In the genomic region with DNA sequence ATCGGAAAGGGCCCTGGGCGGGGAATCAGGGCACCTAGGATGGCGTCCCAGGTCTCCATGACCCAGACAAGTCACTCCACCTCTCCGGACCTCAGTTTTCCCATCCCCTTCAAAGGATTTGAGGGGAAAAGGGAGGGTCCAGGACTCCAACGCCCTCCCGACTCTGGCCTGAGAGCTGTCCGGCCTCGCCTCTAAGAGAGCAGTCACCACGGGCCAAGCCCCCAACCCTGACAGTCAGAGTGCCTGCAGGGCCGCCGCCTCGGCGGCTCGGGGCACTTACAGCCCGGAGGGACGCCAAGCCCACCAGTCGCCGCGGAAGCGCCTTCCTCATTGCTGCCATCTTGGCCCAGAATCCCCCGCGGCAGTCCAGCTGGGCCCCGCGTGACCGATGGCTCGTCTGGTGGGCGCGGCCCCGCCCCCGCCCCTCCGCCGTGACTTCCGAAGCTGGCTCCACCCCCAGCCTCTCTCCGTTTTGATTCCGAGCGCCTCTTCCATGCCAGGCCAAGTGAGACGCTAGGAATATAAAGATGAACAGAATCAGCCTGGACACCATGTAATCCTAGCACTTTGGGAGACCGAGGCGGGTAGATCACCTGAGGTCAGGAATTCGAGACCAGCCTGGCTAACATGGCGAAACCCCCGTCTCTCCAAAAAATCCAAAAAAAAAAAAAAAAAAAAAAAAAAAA, we compare ENCODE assay signal across 8 cellular contexts. TPM values are rescaled to one million over a fixed set of nuclear protein-coding genes. Genes with fewer than 3 reads are reported as not detected.
DNase-seq lines count a peak whose midpoint lies in the region; ATAC-seq and TF ChIP-seq lines count a peak whose summit lies in the region.

A gene (minus strand): TSS at position 354 of the 686 bp plus-strand sequence. CDS start 14 bp downstream, at position 340.

- peak within 1 kb of the TSS; percentile 95 for H4K8ac ChIP-seq in trophoblast cell (ENCODE audit: low read depth, low read length)

- peak within 1 kb of the TSS; percentile 91 for H3K18ac ChIP-seq in trophoblast cell (ENCODE audit: low read length)

- H3K9me3 ChIP-seq in adipocyte (ENCODE audit: control insufficient read depth, low read length) (no peaks in the 10 kb centered on the region), trophoblast cell (ENCODE audit: insufficient read depth, low read depth, low read length) (no peaks in the 10 kb centered on the region), tibial nerve (no peaks in the 10 kb centered on the region)

- POLR2A ChIA-PET in T-cell (lab: Charles Lee) = interaction anchor here (0.5 to 0.8 kb wide), 12 partner anchors 15 to 1817 kb away, joined by 3 to 9 read pairs (median 4); a partner anchor contains a TSS

- WGBS in trophoblast cell (ENCODE audit: extremely low coverage, insufficient coverage, insufficient read length) = no CpG with 5 or more reads among the region's 42 CpGs
- 0% methylated on average over 30 to 38 of the region's 42 CpGs for WGBS in tibial nerve, 2 donors

- peak; percentile 76 to 85 for TF ChIP-seq POLR2A in tibial nerve (IDR thresholded peaks at IDR 0.05)

- peaks cover 3% of the 10 kb centered on the region for H3K79me2 ChIP-seq in trophoblast cell (ENCODE audit: control insufficient read depth, insufficient read depth, low read length, poor library complexity)

- TF ChIP-seq EP300 in tibial nerve (IDR thresholded peaks at IDR 0.05) = peak; percentile 87 to 97

- no peaks in the 10 kb centered on the region for H3K27me3 ChIP-seq in adipocyte (replicated peaks; ENCODE audit: control insufficient read depth, insufficient read depth, low read length)
- H3K27me3 ChIP-seq in trophoblast cell (ENCODE audit: insufficient read depth, low read length) = no peaks in the 10 kb centered on the region
- H3K27me3 ChIP-seq in tibial nerve = no peaks in the 10 kb centered on the region

- peak within 1 kb of the TSS; percentile 64 for H2BK5ac ChIP-seq in trophoblast cell (ENCODE audit: low read depth, low read length, poor library complexity)

- peak within 1 kb of the TSS; percentile 77 for H3K27ac ChIP-seq in trophoblast cell (ENCODE audit: low read depth, low read length)
- peak within 1 kb of the TSS; percentile 93 to 99 (median 96) for H3K27ac ChIP-seq in tibial nerve

- H3K79me1 ChIP-seq in trophoblast cell (ENCODE audit: low read length) = peaks cover 4% of the 10 kb centered on the region

- peak within 1 kb of the TSS; percentile 87 for H3K4me3 ChIP-seq in HFF-Myc (replicated peaks; ENCODE audit: low read depth, low read length)
- H3K4me3 ChIP-seq in adipocyte (ENCODE audit: low read length) = peak within 1 kb of the TSS; percentile 99
- peak within 1 kb of the TSS; percentile 98 for H3K4me3 ChIP-seq in trophoblast cell (ENCODE audit: low read depth, low read length)
- peak within 1 kb of the TSS; percentile 92 to 99 (median 96) for H3K4me3 ChIP-seq in tibial nerve

- H3K4me2 ChIP-seq in trophoblast cell (ENCODE audit: low read length) = peak within 1 kb of the TSS; percentile 85

- no peak for TF ChIP-seq CTCF in HFF-Myc (IDR thresholded peaks at IDR 0.05; ENCODE audit: low read depth, low read length, missing control alignments)
- TF ChIP-seq CTCF in tibial nerve (IDR thresholded peaks at IDR 0.05) = peak in 1 of 5 experiments; percentile 39

- peaks cover 22 to 34% (median 26%) of the 10 kb centered on the region in 3 donors for H3K4me1 Mint-ChIP-seq in T-cell

- peak; percentile 93 to 98 (median 98) for ATAC-seq in T-cell (replicated peaks in 1 of 4)

- peak within 1 kb of the TSS; percentile 71 for H3K4ac ChIP-seq in trophoblast cell (ENCODE audit: low read depth, low read length)

- H2BK120ac ChIP-seq in trophoblast cell (ENCODE audit: insufficient read depth, low read length, poor library complexity) = peak within 1 kb of the TSS; percentile 79

- peak within 1 kb of the TSS; percentile 68 for H2AFZ ChIP-seq in trophoblast cell (ENCODE audit: insufficient read depth, low read length, poor library complexity)

- H3K14ac ChIP-seq in trophoblast cell (ENCODE audit: low read length) = peak within 1 kb of the TSS; percentile 94

- H3K36me3 Mint-ChIP-seq in T-cell = peaks cover 3% of the 10 kb centered on the region

- CTCF ChIA-PET in T-cell (lab: Charles Lee) = interaction anchor here (0.7 to 2.6 kb wide), 4 partner anchors 15 to 341 kb away, joined by 3 to 21 read pairs (median 4); a partner anchor contains a TSS

- peak within 1 kb of the TSS; percentile 42 for H2AK5ac ChIP-seq in trophoblast cell (ENCODE audit: low read length)

- H3K4me1 ChIP-seq in adipocyte (ENCODE audit: control insufficient read depth, insufficient read depth, low read length) = peaks cover 16% of the 10 kb centered on the region
- H3K4me1 ChIP-seq in trophoblast cell (ENCODE audit: control insufficient read depth in 1 of 2, insufficient read depth in 2 of 2, low read length in 2 of 2) = no peaks in the 10 kb centered on the region
- H3K4me1 ChIP-seq in tibial nerve = peaks cover 0 to 11% (median 6%) of the 10 kb centered on the region in 4 donors

- intact Hi-C loops in cardiac septum (cut with DNase I) = loop anchor here (2.0 to 5.0 kb wide), 2 partner anchors 33 to 42 kb away; a partner anchor contains a TSS

- H3K23ac ChIP-seq in trophoblast cell (ENCODE audit: low read length) = peak within 1 kb of the TSS; percentile 91

- no peaks in the 10 kb centered on the region for H3K9me3 Mint-ChIP-seq in T-cell

- no peaks in the 10 kb centered on the region for H3K36me3 ChIP-seq in adipocyte (ENCODE audit: control insufficient read depth, insufficient read depth, low read length, severe bottlenecking)
- H3K36me3 ChIP-seq in trophoblast cell (ENCODE audit: control insufficient read depth in 1 of 2, insufficient read depth in 2 of 2, low read length in 2 of 2) = no peaks in the 10 kb centered on the region
- peaks cover 0 to 1% (median 0%) of the 10 kb centered on the region in 3 donors for H3K36me3 ChIP-seq in tibial nerve

- DNase-seq in GF-D8 (lab: John Stamatoyannopoulos, UW) = peak; percentile 64
- DNase-seq in HFF-Myc (ENCODE audit: extremely low read depth, low read depth) = peak; percentile 52
- peak; percentile 87 for DNase-seq in NCI-H128 (lab: John Stamatoyannopoulos, UW; ENCODE audit: unreplicated experiment)
- DNase-seq in T-cell = peak; percentile 72 to 91 (median 85)
- DNase-seq in adipocyte (ENCODE audit: low read depth) = peak; percentile 97
- DNase-seq in cardiac septum (ENCODE audit: low spot score) = peak; percentile 96
- peak; percentile 91 to 93 for DNase-seq in trophoblast cell
- DNase-seq in tibial nerve (ENCODE audit: low spot score in 2 of 2) = peak; percentile 86 to 87

- peak within 1 kb of the TSS; percentile 93 to 95 (median 94) for H3K4me3 Mint-ChIP-seq in T-cell

- no peak within 1 kb of the TSS for H2BK12ac ChIP-seq in trophoblast cell (ENCODE audit: low read length)

- peak within 1 kb of the TSS; percentile 88 for H4K12ac ChIP-seq in trophoblast cell (ENCODE audit: low read depth, low read length)

- peak within 1 kb of the TSS; percentile 93 for H4K91ac ChIP-seq in trophoblast cell (ENCODE audit: low read depth, low read length)

- no peaks in the 10 kb centered on the region for H3K27me3 Mint-ChIP-seq in T-cell

- H3K27ac Mint-ChIP-seq in T-cell = peak within 1 kb of the TSS; percentile 95 to 97

- peak within 1 kb of the TSS; percentile 100 for H3K9ac ChIP-seq in adipocyte (ENCODE audit: low read length)
- H3K9ac ChIP-seq in trophoblast cell (ENCODE audit: low read length) = peak within 1 kb of the TSS; percentile 100

RNA-seq across cellular contexts. Expression of the gene that starts here (rescaled TPM):
- total RNA-seq in T-cell = 10 to 100 TPM; 14.5 to 39.0 (median 32.9) TPM
- total RNA-seq in cardiac septum = 27.9 TPM
- polyA plus RNA-seq in trophoblast cell (2013) = 15.7 and 16.7 TPM in 2 replicates
- 10 to 100 TPM; 38.7 to 53.3 (median 44.3) TPM for total RNA-seq in tibial nerve

Comparison
In these comparisons a context has a peak if more than half of its experiments do, and no peak if none do; other contexts are left out.
1. Peak in every context shown above with its lines: DNase-seq, ATAC-seq, H3K4me3 ChIP-seq and H3K27ac ChIP-seq.